In genomic region chr2:80501874-80502624, GRCh38 we compare ENCODE assay signal across 2 cellular contexts.
TF ChIP-seq lines count a peak whose summit lies in the region.

No MANE protein-coding gene starts in this region.

TF ChIP-seq in WTC11, 78 proteins besides CTCF, POLR2A, EP300 and RAD21 (continued from another document):
- TF ChIP-seq ZNF532 (CRISPR knock-in tag; IDR thresholded peaks at IDR 0.05; ENCODE audit: borderline replicate concordance) (no peak), PRDM15 (CRISPR knock-in tag; IDR thresholded peaks at IDR 0.05) (peak; percentile 81), ZNF219 (CRISPR knock-in tag; IDR thresholded peaks at IDR 0.05; ENCODE audit: borderline replicate concordance) (no peak)

TF ChIP-seq in H1, 55 proteins besides CTCF, POLR2A, EP300 and RAD21 (continued from another document):
- TF ChIP-seq CHD7 (IDR thresholded peaks at IDR 0.05; ENCODE audit: insufficient replicate concordance, low read length), result no peak
- peak; percentile 91 for TF ChIP-seq SP1 (IDR thresholded peaks at IDR 0.05; ENCODE audit: low read depth, low read length)
- no peak for TF ChIP-seq SRF (IDR thresholded peaks at IDR 0.05; ENCODE audit: low read depth, low read length)
